15 cellular contexts compared by ENCODE assay signal in the genomic region with DNA sequence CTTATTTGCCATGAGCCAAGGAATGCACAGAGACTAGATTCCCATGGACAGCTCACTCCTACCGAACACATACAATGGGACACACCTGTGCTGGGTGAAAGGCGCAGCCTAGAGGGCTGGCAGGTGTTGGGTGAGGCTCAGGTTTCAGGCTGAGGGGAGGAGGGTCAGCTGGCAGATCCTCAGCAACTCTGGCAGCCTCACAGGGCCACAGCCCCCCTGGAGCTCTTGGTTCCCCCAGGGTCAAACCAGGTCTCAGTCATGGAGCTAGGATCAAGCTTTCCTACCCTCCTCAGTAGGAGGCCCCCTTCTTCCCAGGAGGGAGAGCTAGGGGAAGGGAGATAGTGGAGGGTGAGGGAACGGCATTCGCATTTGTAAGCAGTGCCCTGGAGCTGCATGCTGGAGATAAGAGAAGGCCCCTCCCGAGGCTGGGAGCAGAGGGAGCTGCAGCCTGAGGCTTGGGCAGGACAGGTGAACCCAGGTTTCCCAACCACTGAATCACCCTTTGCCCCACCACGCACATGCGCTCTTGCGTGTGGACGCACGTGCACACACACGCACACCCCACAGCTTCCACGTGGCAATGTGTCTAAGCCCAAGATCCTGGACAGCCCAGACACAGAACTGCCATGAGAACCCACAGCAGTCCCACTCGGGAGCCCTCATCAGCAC. TPM values are rescaled to one million over a fixed set of nuclear protein-coding genes. Genes with fewer than 3 reads are reported as not detected.
A peak's percentile ranks its signal among the peaks of the same experiment; 100 is the strongest.
DNase-seq lines count a peak whose midpoint lies in the region; ATAC-seq, FAIRE-seq and TF ChIP-seq lines count a peak whose summit lies in the region.
"Had no signal": no experiment of that assay in that cellular context is flagged by ENCODE, and none has a peak within 500 bp of the region (broad histone marks: within the 10 kb centered on the region; RNA-seq: fewer than 3 reads in every experiment).

No MANE protein-coding gene starts in this region.

- no peaks in the 10 kb centered on the region for H3K79me2 ChIP-seq in keratinocyte (ENCODE audit: control insufficient read depth, insufficient read depth, low read length)

- ATAC-seq in activated CD8-positive, alpha-beta T cell treated with anti-CD3 and anti-CD28 coated beads for 36 hours, result no peak
- no peak for ATAC-seq in HG03432 (IDR thresholded peaks at IDR 0.05; ENCODE audit: unreplicated experiment)

- no peak overlapping the region for H3K4me3 Mint-ChIP-seq in activated CD8-positive, alpha-beta T cell treated with anti-CD3 and anti-CD28 coated beads for 36 hours
- H3K4me3 Mint-ChIP-seq: brain had no signal

- peaks cover 17% of the 10 kb centered on the region for H3K4me1 Mint-ChIP-seq in activated CD8-positive, alpha-beta T cell treated with anti-CD3 and anti-CD28 coated beads for 36 hours (ENCODE audit: low read depth)
- H3K4me1 Mint-ChIP-seq: brain had no signal

- peak overlapping the region; percentile 75 for H3K4me2 ChIP-seq in keratinocyte (ENCODE audit: control insufficient read depth, extremely low read depth, insufficient read depth, low read depth, low read length)
- H3K4me2 ChIP-seq: KMS-11 had no signal

- TF ChIP-seq EP300 in ovary (IDR thresholded peaks at IDR 0.05), result no peak

- DNase-seq in CMK (ENCODE audit: low read depth) (peak; percentile 31), NCI-H187 (lab: John Stamatoyannopoulos, UW) (peak; percentile 10 to 13), Peyer's patch (peak in 2 of 3 donors; percentile 81 to 83), keratinocyte (ENCODE audit: low read depth, low spot score) (peak; percentile 42), ovary (no peak), pons (ENCODE audit: low spot score) (no peak)
- DNase-seq in activated CD8-positive, alpha-beta T cell treated with anti-CD3 and anti-CD28 coated beads for 36 hours, result no peak
- DNase-seq: activated CD4-positive, CD25-positive, alpha-beta regulatory T cell treated with anti-CD3 and anti-CD28 coated beads, Interleukin-2, amount 50 U/mL, for 72 hours; SJCRH30; stimulated activated CD4-positive, alpha-beta T cell treated with anti-CD3 and anti-CD28 coated beads, Interleukin-2, amount 100 ng/mL, for 24 hours; stimulated activated naive CD4-positive, alpha-beta T cell had no signal

- TF ChIP-seq POLR2A in Peyer's patch (IDR thresholded peaks at IDR 0.05) (peak; percentile 15 to 32), ovary (IDR thresholded peaks at IDR 0.05) (no peak)

- H3K27ac ChIP-seq in Peyer's patch, result peak overlapping the region in 3 of 4 donors; percentile 59 to 86 (median 60)
- H3K27ac ChIP-seq in keratinocyte (ENCODE audit: control insufficient read depth, insufficient read depth, low read length), result peak overlapping the region; percentile 77
- H3K27ac ChIP-seq in ovary, result no peak overlapping the region
- H3K27ac ChIP-seq: KMS-11, SJCRH30 had no signal

- H3K4me1 ChIP-seq in Peyer's patch (peaks cover 0 to 5% (median 0%) of the 10 kb centered on the region in 4 donors), keratinocyte (ENCODE audit: control insufficient read depth, extremely low read depth, insufficient read depth, low read length) (peaks cover 11% of the 10 kb centered on the region), ovary (ENCODE audit: insufficient read depth) (no peaks in the 10 kb centered on the region)
- H3K4me1 ChIP-seq: SJCRH30 had no signal

- no peaks in the 10 kb centered on the region for H3K9me1 ChIP-seq in keratinocyte (ENCODE audit: control insufficient read depth, extremely low read depth, insufficient read depth, low read length)

- H3K27me3 Mint-ChIP-seq in activated CD8-positive, alpha-beta T cell treated with anti-CD3 and anti-CD28 coated beads for 36 hours, result no peaks in the 10 kb centered on the region
- H3K27me3 Mint-ChIP-seq: brain had no signal

- H3K4me3 ChIP-seq in Peyer's patch, result no peak overlapping the region
- no peak overlapping the region for H3K4me3 ChIP-seq in keratinocyte (ENCODE audit: control insufficient read depth in 2 of 3, extremely low read depth in 1 of 3, insufficient read depth in 2 of 3, low read depth in 1 of 3, low read length in 3 of 3)
- no peak overlapping the region for H3K4me3 ChIP-seq in ovary
- H3K4me3 ChIP-seq: SJCRH30 had no signal

- CTCF ChIA-PET in activated CD8-positive, alpha-beta T cell treated with anti-CD3 and anti-CD28 coated beads for 36 hours (lab: Charles Lee), result no interaction called here

- peak in 2 of 6 experiments; percentile 24 to 29 for TF ChIP-seq CTCF in Peyer's patch (IDR thresholded peaks at IDR 0.05)
- TF ChIP-seq CTCF in keratinocyte (optimal IDR thresholded peaks at IDR 0.05 in 1 of 3, IDR thresholded peaks at IDR 0.05 in 1 of 3, conservative IDR thresholded peaks at IDR 0.05 in 1 of 3; ENCODE audit: extremely low read depth in 1 of 3, insufficient read depth in 2 of 3, low read length in 3 of 3), result peak in 1 of 3 experiments; percentile 22
- TF ChIP-seq CTCF in ovary (IDR thresholded peaks at IDR 0.05), result no peak
- TF ChIP-seq CTCF in activated CD8-positive, alpha-beta T cell treated with anti-CD3 and anti-CD28 coated beads for 36 hours (IDR thresholded peaks at IDR 0.05), result no peak

- dilution Hi-C loops in keratinocyte (cut with MboI; ENCODE audit: extremely low pct_ligation_motif_present, low sequenced_read_pairs), result no loop called here

- H3K36me3 ChIP-seq in Peyer's patch, result no peaks in the 10 kb centered on the region
- no peaks in the 10 kb centered on the region for H3K36me3 ChIP-seq in keratinocyte (ENCODE audit: control insufficient read depth in 2 of 2, extremely low read depth in 1 of 2, insufficient read depth in 2 of 2, low read length in 2 of 2)
- no peaks in the 10 kb centered on the region for H3K36me3 ChIP-seq in ovary
- H3K36me3 ChIP-seq: SJCRH30 had no signal

- no peak for FAIRE-seq in keratinocyte (lab: Jason Lieb, UNC)
- FAIRE-seq: endothelial cell of umbilical vein had no signal

- peak overlapping the region; percentile 64 for H3K9ac ChIP-seq in keratinocyte (ENCODE audit: control insufficient read depth, extremely low read depth, insufficient read depth, low read length)
- H3K9ac ChIP-seq: KMS-11 had no signal

- POLR2A ChIA-PET in activated CD8-positive, alpha-beta T cell treated with anti-CD3 and anti-CD28 coated beads for 36 hours (lab: Charles Lee), result no interaction called here

- 69 to 71% (median 71%) methylated on average over 13 of the region's 13 CpGs for WGBS in ovary, 3 donors

- no peaks in the 10 kb centered on the region for H4K20me1 ChIP-seq in keratinocyte (ENCODE audit: control insufficient read depth, extremely low read depth, insufficient read depth, low read length)

- no peaks in the 10 kb centered on the region for H3K27me3 ChIP-seq in Peyer's patch
- no peaks in the 10 kb centered on the region for H3K27me3 ChIP-seq in keratinocyte (ENCODE audit: control insufficient read depth, extremely low read depth, insufficient read depth, low read length)
- H3K27me3 ChIP-seq in ovary, result no peaks in the 10 kb centered on the region
- H3K27me3 ChIP-seq: SJCRH30 had no signal

- peak overlapping the region; percentile 30 for H2AFZ ChIP-seq in keratinocyte (ENCODE audit: control insufficient read depth, low read length)

- H3K9me3 Mint-ChIP-seq in activated CD8-positive, alpha-beta T cell treated with anti-CD3 and anti-CD28 coated beads for 36 hours, result no peaks in the 10 kb centered on the region

- intact Hi-C loops in ovary (cut with DNase I), result no loop called here
- intact Hi-C loops in activated CD8-positive, alpha-beta T cell treated with anti-CD3 and anti-CD28 coated beads for 36 hours (cut with micrococcal nuclease), result no loop called here

- no peaks in the 10 kb centered on the region for H3K36me3 Mint-ChIP-seq in activated CD8-positive, alpha-beta T cell treated with anti-CD3 and anti-CD28 coated beads for 36 hours (ENCODE audit: low read depth)
- H3K36me3 Mint-ChIP-seq: brain had no signal

- no peak overlapping the region for H3K27ac Mint-ChIP-seq in activated CD8-positive, alpha-beta T cell treated with anti-CD3 and anti-CD28 coated beads for 36 hours
- H3K27ac Mint-ChIP-seq: brain had no signal

- no peaks in the 10 kb centered on the region for H3K9me3 ChIP-seq in Peyer's patch
- no peaks in the 10 kb centered on the region for H3K9me3 ChIP-seq in keratinocyte (ENCODE audit: control insufficient read depth, low read depth, low read length)
- no peaks in the 10 kb centered on the region for H3K9me3 ChIP-seq in ovary
- H3K9me3 ChIP-seq: SJCRH30 had no signal

RNA-seq across cellular contexts. Expression of a gene that starts 26.3 kb away (rescaled TPM):
- total RNA-seq in Peyer's patch (100 to 1,000 TPM; 102 to 200 (median 126) TPM), ovary (100 to 1,000 TPM in 6 of 7 donors, 10 to 100 TPM in 1; 83.6 to 348 (median 126) TPM)
- polyA plus RNA-seq in keratinocyte (57.2 to 125 TPM (median 109 TPM) in 3 replicates), ovary (10 to 100 TPM; 26.1 to 38.4 TPM)
- 84.5 TPM for polyA plus RNA-seq in keratinocyte (2011; ENCODE audit: low read depth)
- polyA plus RNA-seq in keratinocyte (2011; cell fraction: cytosol; rRNA removed), result 21.8 and 51.8 TPM in 2 replicates
- polyA plus RNA-seq in keratinocyte (2011; cell fraction: nucleus; rRNA removed), result 153 and 229 TPM in 2 replicates
- 38.0 and 65.3 TPM in 2 replicates for polyA plus RNA-seq in keratinocyte (2012; ENCODE audit: low replicate concordance)
- 45.5 to 232 TPM (median 222 TPM) in 3 replicates for polyA minus RNA-seq in keratinocyte
- polyA minus RNA-seq in keratinocyte (2011; cell fraction: cytosol; rRNA and poly(A)+ RNA removed), result 95.3 TPM
- 311 and 404 TPM in 2 replicates for polyA minus RNA-seq in keratinocyte (2011; cell fraction: nucleus; rRNA and poly(A)+ RNA removed)
- total RNA-seq in activated CD8-positive, alpha-beta T cell treated with anti-CD3 and anti-CD28 coated beads for 36 hours, result 100 to 1,000 TPM; 521 to 524 TPM

Comparison
In these comparisons a context has a peak if more than half of its experiments do, and no peak if none do; other contexts are left out.
1. DNase-seq: peak in CMK (single experiment), NCI-H187 (2 of 2), Peyer's patch (2 of 3) and keratinocyte (single experiment); none in ovary (0 of 5), pons (single experiment) and activated CD8-positive, alpha-beta T cell treated with anti-CD3 and anti-CD28 coated beads for 36 hours (single experiment).
2. H3K27ac ChIP-seq: peak in Peyer's patch (3 of 4) and keratinocyte (single experiment); none in ovary (0 of 2).